ENCODE assay signal across 1 cellular context in genomic region chr7:30180718-30181117, GRCh38.
TF ChIP-seq lines count a peak whose summit lies in the region.

No MANE protein-coding gene starts in this region.

TF ChIP-seq in GM12878, 131 proteins besides CTCF, POLR2A, EP300 and RAD21 (continued from another document and continues in another):
- TF ChIP-seq MYC (IDR thresholded peaks at IDR 0.05; ENCODE audit: insufficient read depth, insufficient read length, insufficient replicate concordance, low read length, severe bottlenecking) (no peak), CREB1 (IDR thresholded peaks at IDR 0.05; ENCODE audit: low read depth) (no peak), IRF4 (IDR thresholded peaks at IDR 0.05; ENCODE audit: low read depth, low read length) (peak; percentile 78), IKZF1 (conservative IDR thresholded peaks at IDR 0.05) (peak; percentile 75), EED (IDR thresholded peaks at IDR 0.05; ENCODE audit: low read depth) (no peak), MXI1 (IDR thresholded peaks at IDR 0.05; ENCODE audit: low read depth, low read length) (no peak), BHLHE40 (IDR thresholded peaks at IDR 0.05; ENCODE audit: borderline replicate concordance in 1 of 2, low read depth in 2 of 2, low read length in 1 of 2) (no peak), SREBF2 (IDR thresholded peaks at IDR 0.05; ENCODE audit: low read length) (no peak), EGR1 (IDR thresholded peaks at IDR 0.05; ENCODE audit: borderline replicate concordance in 1 of 2, low read depth in 2 of 2, low read length in 2 of 2) (no peak), NR2C2 (IDR thresholded peaks at IDR 0.05; ENCODE audit: borderline replicate concordance, control insufficient read depth, insufficient read length, low read depth) (no peak), FOS (IDR thresholded peaks at IDR 0.05; ENCODE audit: borderline replicate concordance, extremely low read depth, insufficient read length) (no peak), IRF5 (IDR thresholded peaks at IDR 0.05; ENCODE audit: borderline replicate concordance) (no peak), NFXL1 (IDR thresholded peaks at IDR 0.05; ENCODE audit: borderline replicate concordance) (no peak), BMI1 (IDR thresholded peaks at IDR 0.05; ENCODE audit: borderline replicate concordance) (peak; percentile 86), RAD51 (IDR thresholded peaks at IDR 0.05) (peak; percentile 11; the same call in 1 of the 2 replicates), TCF7 (IDR thresholded peaks at IDR 0.05; ENCODE audit: borderline replicate concordance) (no peak), NFIC (IDR thresholded peaks at IDR 0.05; ENCODE audit: low read depth, low read length) (0 out of 2 replicates have a peak, but pooled peaks have one; percentile 27), HDGF (IDR thresholded peaks at IDR 0.05) (no peak), ATF7 (IDR thresholded peaks at IDR 0.05; ENCODE audit: low read depth) (peak; percentile 83), SMAD1 (IDR thresholded peaks at IDR 0.05; ENCODE audit: low read depth, partially characterized antibody) (no peak), MYB (IDR thresholded peaks at IDR 0.05; ENCODE audit: borderline replicate concordance, low read depth, low read length) (no peak), BCL3 (IDR thresholded peaks at IDR 0.05; ENCODE audit: borderline replicate concordance, insufficient read depth, low read depth, low read length, poor library complexity, severe bottlenecking) (no peak), ZBTB11 (CRISPR knock-in tag; IDR thresholded peaks at IDR 0.05) (no peak), CHD4 (IDR thresholded peaks at IDR 0.05) (no peak), CHD1 (IDR thresholded peaks at IDR 0.05; ENCODE audit: low read depth, low read length) (no peak), NR2C1 (IDR thresholded peaks at IDR 0.05) (no peak), SPI1 (IDR thresholded peaks at IDR 0.05; ENCODE audit: borderline replicate concordance, insufficient read depth, low read depth, low read length) (no peak)
- TF ChIP-seq, protein P1, sequence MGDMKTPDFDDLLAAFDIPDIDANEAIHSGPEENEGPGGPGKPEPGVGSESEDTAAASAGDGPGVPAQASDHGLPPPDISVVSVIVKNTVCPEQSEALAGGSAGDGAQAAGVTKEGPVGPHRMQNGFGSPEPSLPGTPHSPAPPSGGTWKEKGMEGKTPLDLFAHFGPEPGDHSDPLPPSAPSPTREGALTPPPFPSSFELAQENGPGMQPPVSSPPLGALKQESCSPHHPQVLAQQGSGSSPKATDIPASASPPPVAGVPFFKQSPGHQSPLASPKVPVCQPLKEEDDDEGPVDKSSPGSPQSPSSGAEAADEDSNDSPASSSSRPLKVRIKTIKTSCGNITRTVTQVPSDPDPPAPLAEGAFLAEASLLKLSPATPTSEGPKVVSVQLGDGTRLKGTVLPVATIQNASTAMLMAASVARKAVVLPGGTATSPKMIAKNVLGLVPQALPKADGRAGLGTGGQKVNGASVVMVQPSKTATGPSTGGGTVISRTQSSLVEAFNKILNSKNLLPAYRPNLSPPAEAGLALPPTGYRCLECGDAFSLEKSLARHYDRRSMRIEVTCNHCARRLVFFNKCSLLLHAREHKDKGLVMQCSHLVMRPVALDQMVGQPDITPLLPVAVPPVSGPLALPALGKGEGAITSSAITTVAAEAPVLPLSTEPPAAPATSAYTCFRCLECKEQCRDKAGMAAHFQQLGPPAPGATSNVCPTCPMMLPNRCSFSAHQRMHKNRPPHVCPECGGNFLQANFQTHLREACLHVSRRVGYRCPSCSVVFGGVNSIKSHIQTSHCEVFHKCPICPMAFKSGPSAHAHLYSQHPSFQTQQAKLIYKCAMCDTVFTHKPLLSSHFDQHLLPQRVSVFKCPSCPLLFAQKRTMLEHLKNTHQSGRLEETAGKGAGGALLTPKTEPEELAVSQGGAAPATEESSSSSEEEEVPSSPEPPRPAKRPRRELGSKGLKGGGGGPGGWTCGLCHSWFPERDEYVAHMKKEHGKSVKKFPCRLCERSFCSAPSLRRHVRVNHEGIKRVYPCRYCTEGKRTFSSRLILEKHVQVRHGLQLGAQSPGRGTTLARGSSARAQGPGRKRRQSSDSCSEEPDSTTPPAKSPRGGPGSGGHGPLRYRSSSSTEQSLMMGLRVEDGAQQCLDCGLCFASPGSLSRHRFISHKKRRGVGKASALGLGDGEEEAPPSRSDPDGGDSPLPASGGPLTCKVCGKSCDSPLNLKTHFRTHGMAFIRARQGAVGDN (IDR thresholded peaks at IDR 0.05) = no peak
- TF ChIP-seq, protein P2, sequence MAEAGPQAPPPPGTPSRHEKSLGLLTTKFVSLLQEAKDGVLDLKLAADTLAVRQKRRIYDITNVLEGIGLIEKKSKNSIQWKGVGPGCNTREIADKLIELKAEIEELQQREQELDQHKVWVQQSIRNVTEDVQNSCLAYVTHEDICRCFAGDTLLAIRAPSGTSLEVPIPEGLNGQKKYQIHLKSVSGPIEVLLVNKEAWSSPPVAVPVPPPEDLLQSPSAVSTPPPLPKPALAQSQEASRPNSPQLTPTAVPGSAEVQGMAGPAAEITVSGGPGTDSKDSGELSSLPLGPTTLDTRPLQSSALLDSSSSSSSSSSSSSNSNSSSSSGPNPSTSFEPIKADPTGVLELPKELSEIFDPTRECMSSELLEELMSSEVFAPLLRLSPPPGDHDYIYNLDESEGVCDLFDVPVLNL (IDR thresholded peaks at IDR 0.05; ENCODE audit: low read depth, low read length) = no peak
- TF ChIP-seq, protein P3, sequence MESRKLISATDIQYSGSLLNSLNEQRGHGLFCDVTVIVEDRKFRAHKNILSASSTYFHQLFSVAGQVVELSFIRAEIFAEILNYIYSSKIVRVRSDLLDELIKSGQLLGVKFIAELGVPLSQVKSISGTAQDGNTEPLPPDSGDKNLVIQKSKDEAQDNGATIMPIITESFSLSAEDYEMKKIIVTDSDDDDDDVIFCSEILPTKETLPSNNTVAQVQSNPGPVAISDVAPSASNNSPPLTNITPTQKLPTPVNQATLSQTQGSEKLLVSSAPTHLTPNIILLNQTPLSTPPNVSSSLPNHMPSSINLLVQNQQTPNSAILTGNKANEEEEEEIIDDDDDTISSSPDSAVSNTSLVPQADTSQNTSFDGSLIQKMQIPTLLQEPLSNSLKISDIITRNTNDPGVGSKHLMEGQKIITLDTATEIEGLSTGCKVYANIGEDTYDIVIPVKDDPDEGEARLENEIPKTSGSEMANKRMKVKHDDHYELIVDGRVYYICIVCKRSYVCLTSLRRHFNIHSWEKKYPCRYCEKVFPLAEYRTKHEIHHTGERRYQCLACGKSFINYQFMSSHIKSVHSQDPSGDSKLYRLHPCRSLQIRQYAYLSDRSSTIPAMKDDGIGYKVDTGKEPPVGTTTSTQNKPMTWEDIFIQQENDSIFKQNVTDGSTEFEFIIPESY (IDR thresholded peaks at IDR 0.05) = no peak
- TF ChIP-seq, protein P4, sequence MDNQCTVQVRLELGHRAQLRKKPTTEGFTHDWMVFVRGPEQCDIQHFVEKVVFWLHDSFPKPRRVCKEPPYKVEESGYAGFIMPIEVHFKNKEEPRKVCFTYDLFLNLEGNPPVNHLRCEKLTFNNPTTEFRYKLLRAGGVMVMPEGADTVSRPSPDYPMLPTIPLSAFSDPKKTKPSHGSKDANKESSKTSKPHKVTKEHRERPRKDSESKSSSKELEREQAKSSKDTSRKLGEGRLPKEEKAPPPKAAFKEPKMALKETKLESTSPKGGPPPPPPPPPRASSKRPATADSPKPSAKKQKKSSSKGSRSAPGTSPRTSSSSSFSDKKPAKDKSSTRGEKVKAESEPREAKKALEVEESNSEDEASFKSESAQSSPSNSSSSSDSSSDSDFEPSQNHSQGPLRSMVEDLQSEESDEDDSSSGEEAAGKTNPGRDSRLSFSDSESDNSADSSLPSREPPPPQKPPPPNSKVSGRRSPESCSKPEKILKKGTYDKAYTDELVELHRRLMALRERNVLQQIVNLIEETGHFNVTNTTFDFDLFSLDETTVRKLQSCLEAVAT (IDR thresholded peaks at IDR 0.05) = no peak
- TF ChIP-seq, protein P5, sequence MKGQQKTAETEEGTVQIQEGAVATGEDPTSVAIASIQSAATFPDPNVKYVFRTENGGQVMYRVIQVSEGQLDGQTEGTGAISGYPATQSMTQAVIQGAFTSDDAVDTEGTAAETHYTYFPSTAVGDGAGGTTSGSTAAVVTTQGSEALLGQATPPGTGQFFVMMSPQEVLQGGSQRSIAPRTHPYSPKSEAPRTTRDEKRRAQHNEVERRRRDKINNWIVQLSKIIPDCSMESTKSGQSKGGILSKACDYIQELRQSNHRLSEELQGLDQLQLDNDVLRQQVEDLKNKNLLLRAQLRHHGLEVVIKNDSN (IDR thresholded peaks at IDR 0.05; ENCODE audit: borderline replicate concordance, extremely low read length, insufficient read depth, low read depth, low read length) = no peak
- TF ChIP-seq, protein P6, sequence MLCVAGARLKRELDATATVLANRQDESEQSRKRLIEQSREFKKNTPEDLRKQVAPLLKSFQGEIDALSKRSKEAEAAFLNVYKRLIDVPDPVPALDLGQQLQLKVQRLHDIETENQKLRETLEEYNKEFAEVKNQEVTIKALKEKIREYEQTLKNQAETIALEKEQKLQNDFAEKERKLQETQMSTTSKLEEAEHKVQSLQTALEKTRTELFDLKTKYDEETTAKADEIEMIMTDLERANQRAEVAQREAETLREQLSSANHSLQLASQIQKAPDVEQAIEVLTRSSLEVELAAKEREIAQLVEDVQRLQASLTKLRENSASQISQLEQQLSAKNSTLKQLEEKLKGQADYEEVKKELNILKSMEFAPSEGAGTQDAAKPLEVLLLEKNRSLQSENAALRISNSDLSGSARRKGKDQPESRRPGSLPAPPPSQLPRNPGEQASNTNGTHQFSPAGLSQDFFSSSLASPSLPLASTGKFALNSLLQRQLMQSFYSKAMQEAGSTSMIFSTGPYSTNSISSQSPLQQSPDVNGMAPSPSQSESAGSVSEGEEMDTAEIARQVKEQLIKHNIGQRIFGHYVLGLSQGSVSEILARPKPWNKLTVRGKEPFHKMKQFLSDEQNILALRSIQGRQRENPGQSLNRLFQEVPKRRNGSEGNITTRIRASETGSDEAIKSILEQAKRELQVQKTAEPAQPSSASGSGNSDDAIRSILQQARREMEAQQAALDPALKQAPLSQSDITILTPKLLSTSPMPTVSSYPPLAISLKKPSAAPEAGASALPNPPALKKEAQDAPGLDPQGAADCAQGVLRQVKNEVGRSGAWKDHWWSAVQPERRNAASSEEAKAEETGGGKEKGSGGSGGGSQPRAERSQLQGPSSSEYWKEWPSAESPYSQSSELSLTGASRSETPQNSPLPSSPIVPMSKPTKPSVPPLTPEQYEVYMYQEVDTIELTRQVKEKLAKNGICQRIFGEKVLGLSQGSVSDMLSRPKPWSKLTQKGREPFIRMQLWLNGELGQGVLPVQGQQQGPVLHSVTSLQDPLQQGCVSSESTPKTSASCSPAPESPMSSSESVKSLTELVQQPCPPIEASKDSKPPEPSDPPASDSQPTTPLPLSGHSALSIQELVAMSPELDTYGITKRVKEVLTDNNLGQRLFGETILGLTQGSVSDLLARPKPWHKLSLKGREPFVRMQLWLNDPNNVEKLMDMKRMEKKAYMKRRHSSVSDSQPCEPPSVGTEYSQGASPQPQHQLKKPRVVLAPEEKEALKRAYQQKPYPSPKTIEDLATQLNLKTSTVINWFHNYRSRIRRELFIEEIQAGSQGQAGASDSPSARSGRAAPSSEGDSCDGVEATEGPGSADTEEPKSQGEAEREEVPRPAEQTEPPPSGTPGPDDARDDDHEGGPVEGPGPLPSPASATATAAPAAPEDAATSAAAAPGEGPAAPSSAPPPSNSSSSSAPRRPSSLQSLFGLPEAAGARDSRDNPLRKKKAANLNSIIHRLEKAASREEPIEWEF (IDR thresholded peaks at IDR 0.05; ENCODE audit: insufficient replicate concordance, low read depth, low read length) = no peak
- TF ChIP-seq, protein P7, sequence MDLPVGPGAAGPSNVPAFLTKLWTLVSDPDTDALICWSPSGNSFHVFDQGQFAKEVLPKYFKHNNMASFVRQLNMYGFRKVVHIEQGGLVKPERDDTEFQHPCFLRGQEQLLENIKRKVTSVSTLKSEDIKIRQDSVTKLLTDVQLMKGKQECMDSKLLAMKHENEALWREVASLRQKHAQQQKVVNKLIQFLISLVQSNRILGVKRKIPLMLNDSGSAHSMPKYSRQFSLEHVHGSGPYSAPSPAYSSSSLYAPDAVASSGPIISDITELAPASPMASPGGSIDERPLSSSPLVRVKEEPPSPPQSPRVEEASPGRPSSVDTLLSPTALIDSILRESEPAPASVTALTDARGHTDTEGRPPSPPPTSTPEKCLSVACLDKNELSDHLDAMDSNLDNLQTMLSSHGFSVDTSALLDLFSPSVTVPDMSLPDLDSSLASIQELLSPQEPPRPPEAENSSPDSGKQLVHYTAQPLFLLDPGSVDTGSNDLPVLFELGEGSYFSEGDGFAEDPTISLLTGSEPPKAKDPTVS (IDR thresholded peaks at IDR 0.05; ENCODE audit: low read depth, low read length) = no peak
